Comparison of ENCODE assay signal across 9 cellular contexts in genomic region chr2:156322103-156322671, GRCh38. TPM values are rescaled to one million over a fixed set of nuclear protein-coding genes. Genes with fewer than 3 reads are reported as not detected.
A peak's percentile ranks its signal among the peaks of the same experiment; 100 is the strongest.
DNase-seq lines count a peak whose midpoint lies in the region; ATAC-seq and TF ChIP-seq lines count a peak whose summit lies in the region.
"Had no signal": no experiment of that assay in that cellular context is flagged by ENCODE, and none has a peak within 500 bp of the region (broad histone marks: within the 10 kb centered on the region; RNA-seq: fewer than 3 reads in every experiment).

No MANE protein-coding gene starts in this region.

- peaks cover 29% of the 10 kb centered on the region for H3K4me1 Mint-ChIP-seq in activated naive CD4-positive, alpha-beta T cell treated with anti-CD3 and anti-CD28 coated beads, Interleukin-2, amount 10 ng/mL, durations not matched to agents 7 days and 5 days

- peak overlapping the region; percentile 31 for H3K4me3 Mint-ChIP-seq in activated naive CD4-positive, alpha-beta T cell treated with anti-CD3 and anti-CD28 coated beads, Interleukin-2, amount 10 ng/mL, durations not matched to agents 7 days and 5 days

- no peak for ATAC-seq in thoracic aorta (ENCODE audit: insufficient number of reproducible peaks, low FRiP score, low read depth)
- ATAC-seq in PC-3 = no peak

- TF ChIP-seq CTCF in fibroblast of the aortic adventitia (IDR thresholded peaks at IDR 0.05; ENCODE audit: insufficient read depth, low read length) = no peak
- no peak for TF ChIP-seq CTCF in thoracic aorta (IDR thresholded peaks at IDR 0.05)
- no peak for TF ChIP-seq CTCF in RWPE1 (conservative IDR thresholded peaks at IDR 0.05; ENCODE audit: low read depth)
- no peak for TF ChIP-seq CTCF in PC-3 (conservative IDR thresholded peaks at IDR 0.05; ENCODE audit: low read depth, low read length)

- POLR2A ChIA-PET in RWPE1 (lab: Yijun Ruan, JAX; ENCODE audit: low non-redundant PET) = no interaction called here
- POLR2A ChIA-PET in PC-3 (lab: Charles Lee; ENCODE audit: unreplicated experiment) = no interaction called here

- H3K9ac ChIP-seq in HUES64 (ENCODE audit: low read depth, low read length) = no peak overlapping the region
- no peak overlapping the region for H3K9ac ChIP-seq in PC-3 (ENCODE audit: low read length)

- no peaks in the 10 kb centered on the region for H3K79me2 ChIP-seq in PC-3 (ENCODE audit: low read length)

- WGBS in HUES64 = 63% methylated on average over 21 of the region's 21 CpGs

- CTCF ChIA-PET in activated naive CD4-positive, alpha-beta T cell treated with anti-CD3 and anti-CD28 coated beads, Interleukin-2, amount 10 ng/mL, durations not matched to agents 7 days and 5 days (lab: Charles Lee) = interaction anchor here (1.4 kb wide), 1 partner anchor 10 kb away, joined by 4 read pairs; no protein-coding TSS in a partner anchor
- CTCF ChIA-PET in RWPE1 (lab: Yijun Ruan, JAX) (no interaction called here), PC-3 (lab: Charles Lee) (no interaction called here)

- peaks cover 6% of the 10 kb centered on the region for H3K36me3 Mint-ChIP-seq in activated naive CD4-positive, alpha-beta T cell treated with anti-CD3 and anti-CD28 coated beads, Interleukin-2, amount 10 ng/mL, durations not matched to agents 7 days and 5 days

- H3K4me3 ChIP-seq in HUES64 (ENCODE audit: low read length) = peak overlapping the region; percentile 51
- H3K4me3 ChIP-seq in fibroblast of the aortic adventitia (ENCODE audit: low read depth, low read length) = no peak overlapping the region
- H3K4me3 ChIP-seq in thoracic aorta = peak overlapping the region; percentile 68
- no peak overlapping the region for H3K4me3 ChIP-seq in PC-3 (ENCODE audit: low read length)

- H3F3A ChIP-seq in PC-3 (ENCODE audit: low read length, unreplicated experiment) = no peaks in the 10 kb centered on the region

- H3K27ac Mint-ChIP-seq in activated naive CD4-positive, alpha-beta T cell treated with anti-CD3 and anti-CD28 coated beads, Interleukin-2, amount 10 ng/mL, durations not matched to agents 7 days and 5 days = no peak overlapping the region

- intact Hi-C loops in PC-3 (cut with micrococcal nuclease) = no loop called here
- intact Hi-C loops in head of caudate nucleus (cut with DNase I) = no loop called here

- no peak overlapping the region for H2AFZ ChIP-seq in PC-3 (ENCODE audit: low read length)

- peaks cover 89% of the 10 kb centered on the region for H3K27me3 Mint-ChIP-seq in activated naive CD4-positive, alpha-beta T cell treated with anti-CD3 and anti-CD28 coated beads, Interleukin-2, amount 10 ng/mL, durations not matched to agents 7 days and 5 days

- no peak overlapping the region for H3K4me2 ChIP-seq in PC-3 (ENCODE audit: low read length)

- H4K20me1 ChIP-seq in PC-3 (ENCODE audit: low read length) = no peaks in the 10 kb centered on the region

- no TSS peak for BruUV-seq in PC-3 (replicated peaks; lab: Mats Ljungman, UMichigan)

- H3K27ac ChIP-seq in HUES64 (ENCODE audit: low read depth, low read length) (no peak overlapping the region), thoracic aorta (no peak overlapping the region), RWPE1 (no peak overlapping the region), PC-3 (ENCODE audit: low read length) (no peak overlapping the region)

- H3K9me2 ChIP-seq in PC-3 (replicated peaks; ENCODE audit: low read length) = no peaks in the 10 kb centered on the region

- H3K4me1 ChIP-seq in HUES64 (ENCODE audit: insufficient read depth, low read length) = peaks cover 27% of the 10 kb centered on the region; the same call in 1 of the 2 replicates
- H3K4me1 ChIP-seq in thoracic aorta (ENCODE audit: control insufficient read depth in 1 of 2, low read depth in 2 of 2) = peaks cover 0 to 18% of the 10 kb centered on the region in 2 donors
- no peaks in the 10 kb centered on the region for H3K4me1 ChIP-seq in PC-3 (ENCODE audit: insufficient read depth, low read length)

- H3K36me3 ChIP-seq in HUES64 (ENCODE audit: insufficient read depth, low read length) = no peaks in the 10 kb centered on the region
- no peaks in the 10 kb centered on the region for H3K36me3 ChIP-seq in thoracic aorta
- H3K36me3 ChIP-seq in PC-3 (ENCODE audit: low read depth, low read length) = no peaks in the 10 kb centered on the region

- no peaks in the 10 kb centered on the region for H3K9me3 ChIP-seq in HUES64 (ENCODE audit: insufficient read depth, low read depth, low read length)
- no peaks in the 10 kb centered on the region for H3K9me3 ChIP-seq in thoracic aorta
- no peaks in the 10 kb centered on the region for H3K9me3 ChIP-seq in PC-3 (ENCODE audit: low read length)

- H3K27me3 ChIP-seq in HUES64 (ENCODE audit: insufficient read depth, low read length) (peaks cover 89% of the 10 kb centered on the region), thoracic aorta (replicated peaks; ENCODE audit: insufficient read depth) (no peaks in the 10 kb centered on the region), PC-3 (ENCODE audit: low read length) (no peaks in the 10 kb centered on the region)

- no peaks in the 10 kb centered on the region for H3K9me3 Mint-ChIP-seq in activated naive CD4-positive, alpha-beta T cell treated with anti-CD3 and anti-CD28 coated beads, Interleukin-2, amount 10 ng/mL, durations not matched to agents 7 days and 5 days

- peak; percentile 28 for DNase-seq in activated naive CD4-positive, alpha-beta T cell treated with anti-CD3 and anti-CD28 coated beads, Interleukin-2, amount 10 ng/mL, durations not matched to agents 7 days and 5 days
- no peak for DNase-seq in activated naive CD4-positive, alpha-beta T cell (lab: John Stamatoyannopoulos, UW)
- DNase-seq in fibroblast of the aortic adventitia (ENCODE audit: low read depth) (peak; percentile 1), thoracic aorta (ENCODE audit: low spot score) (no peak), RWPE1 (ENCODE audit: low spot score) (no peak), PC-3 (no peak), head of caudate nucleus (no peak)
- DNase-seq: NCI-H187 had no signal

RNA-seq across cellular contexts. Expression of gene NR4A2, which starts 10.3 kb away (rescaled TPM):
- polyA plus RNA-seq in HUES64 (2013, experiment 1 of 2) = 1.0 TPM
- 1.3 TPM for polyA plus RNA-seq in HUES64 (2013, experiment 2 of 2)
- total RNA-seq in fibroblast of the aortic adventitia (ENCODE audit: low replicate concordance) = 0.41 and 0.81 TPM in 2 replicates
- total RNA-seq in thoracic aorta = 10 to 100 TPM in 1 of 2 donors, 1 to 10 TPM in 1; 4.4 to 11.5 TPM
- total RNA-seq in PC-3 (2014; rRNA removed) = 12.0 and 13.8 TPM in 2 replicates

Comparison
In these comparisons a context has a peak if more than half of its experiments do, and no peak if none do; other contexts are left out.
1. DNase-seq: peak in activated naive CD4-positive, alpha-beta T cell treated with anti-CD3 and anti-CD28 coated beads, Interleukin-2, amount 10 ng/mL, durations not matched to agents 7 days and 5 days (single experiment) and fibroblast of the aortic adventitia (single experiment); none in activated naive CD4-positive, alpha-beta T cell (0 of 4), thoracic aorta (single experiment), RWPE1 (single experiment), PC-3 (single experiment) and head of caudate nucleus (0 of 42).
2. H3K4me3 ChIP-seq: peak in HUES64 (single experiment) and thoracic aorta (single experiment); none in fibroblast of the aortic adventitia (single experiment) and PC-3 (single experiment).